Comparison of ENCODE assay signal across 1 cellular context in genomic region chr12:44835641-44836379, GRCh38.
TF ChIP-seq lines count a peak whose summit lies in the region.

No MANE protein-coding gene starts in this region.

TF ChIP-seq in WTC11, 78 proteins besides CTCF, POLR2A, EP300 and RAD21 (continued from another document):
- no peak for TF ChIP-seq STAT6 (CRISPR knock-in tag; conservative IDR thresholded peaks at IDR 0.05; ENCODE audit: low read depth)
- TF ChIP-seq CDX4 (CRISPR knock-in tag; IDR thresholded peaks at IDR 0.05; ENCODE audit: borderline replicate concordance), result no peak
- TF ChIP-seq ZMAT4 (CRISPR knock-in tag; IDR thresholded peaks at IDR 0.05), result no peak
- no peak for TF ChIP-seq ELF4 (CRISPR knock-in tag; IDR thresholded peaks at IDR 0.05; ENCODE audit: low read depth)
